In the genomic region with DNA sequence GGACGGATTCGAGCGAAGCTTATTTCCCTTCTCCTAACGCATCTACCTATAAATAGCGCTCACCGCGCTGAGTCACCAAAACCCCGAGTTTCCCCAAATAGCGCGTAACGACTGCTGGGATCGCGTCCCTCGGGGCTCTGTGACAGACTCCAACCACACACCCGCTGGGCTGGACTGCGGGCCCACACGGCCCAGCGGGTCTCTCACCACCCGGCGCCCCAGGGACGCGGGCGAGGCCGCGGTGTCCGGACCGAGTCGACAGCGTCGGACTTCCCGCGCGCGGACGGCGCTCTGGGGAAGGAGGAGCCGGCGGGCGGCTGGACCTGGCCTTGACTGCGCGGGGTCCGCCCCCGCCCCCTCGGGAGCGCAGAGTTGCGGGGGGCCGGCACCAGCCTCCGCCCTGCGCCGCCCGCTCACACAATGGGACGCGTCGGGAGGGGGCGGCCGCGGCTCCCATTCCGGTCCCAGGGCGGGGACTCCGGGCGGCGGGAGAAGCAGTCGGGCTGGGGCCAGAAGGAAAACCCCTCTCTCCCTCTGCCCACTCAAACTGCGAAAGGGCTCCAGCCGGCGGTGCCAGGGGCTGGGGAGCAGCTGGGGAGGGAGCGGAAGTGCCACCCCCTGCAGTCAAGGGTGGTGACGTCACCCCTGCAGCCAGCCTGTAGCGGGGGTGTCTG, we compare ENCODE assay signal across 1 cellular context.
TF ChIP-seq lines count a peak whose summit lies in the region.

No MANE protein-coding gene starts in this region.

TF ChIP-seq in HEK293, 187 proteins besides CTCF, POLR2A, EP300 and RAD21 (continued from another document and continues in another):
- TF ChIP-seq EGR2 (tag by site-specific recombination; IDR thresholded peaks at IDR 0.05; ENCODE audit: low read depth) (peak; percentile 68), ZNF423 (tag by site-specific recombination; IDR thresholded peaks at IDR 0.05) (peak; percentile 75), KLF8 (tag by site-specific recombination; IDR thresholded peaks at IDR 0.05) (peak; percentile 90), ZNF280C (tag by site-specific recombination; IDR thresholded peaks at IDR 0.05) (no peak), ZNF366 (tag by site-specific recombination; conservative IDR thresholded peaks at IDR 0.05) (no peak; the same call in 1 of the 2 replicates), ZNF596 (tag by site-specific recombination; IDR thresholded peaks at IDR 0.05) (peak; percentile 30; the same call in 1 of the 2 replicates), ZNF2 (tag by site-specific recombination; IDR thresholded peaks at IDR 0.05) (no peak), GLIS1 (tag by site-specific recombination; IDR thresholded peaks at IDR 0.05) (peak; percentile 97), ZNF398 (tag by site-specific recombination; IDR thresholded peaks at IDR 0.05) (peak; percentile 97), ZNF830 (tag by site-specific recombination; IDR thresholded peaks at IDR 0.05; ENCODE audit: low read depth) (no peak), ZBTB17 (tag by site-specific recombination; IDR thresholded peaks at IDR 0.05) (peak; percentile 74; the same call in 1 of the 2 replicates), IKZF3 (tag by site-specific recombination; IDR thresholded peaks at IDR 0.05) (peak; percentile 98), GLIS2 (tag by site-specific recombination; IDR thresholded peaks at IDR 0.05) (peak; percentile 100), ZNF324 (tag by site-specific recombination; IDR thresholded peaks at IDR 0.05) (no peak), YY2 (tag by site-specific recombination; IDR thresholded peaks at IDR 0.05) (no peak), ZNF600 (tag by site-specific recombination; IDR thresholded peaks at IDR 0.05) (peak; percentile 79), WT1 (tag by site-specific recombination; IDR thresholded peaks at IDR 0.05) (peak; percentile 91), ZNF76 (tag by site-specific recombination; IDR thresholded peaks at IDR 0.05; ENCODE audit: borderline replicate concordance, low read depth) (peak; percentile 61), ZNF514 (tag by site-specific recombination; IDR thresholded peaks at IDR 0.05) (no peak), ZNF777 (tag by site-specific recombination; IDR thresholded peaks at IDR 0.05; ENCODE audit: borderline replicate concordance) (no peak), ZNF24 (tag by site-specific recombination; IDR thresholded peaks at IDR 0.05) (0 out of 2 replicates have a peak, but pooled peaks have one; percentile 15), ZNF266 (tag by site-specific recombination; IDR thresholded peaks at IDR 0.05; ENCODE audit: low read depth) (no peak), KLF10 (tag by site-specific recombination; IDR thresholded peaks at IDR 0.05) (peak; percentile 83), KLF1 (tag by site-specific recombination; IDR thresholded peaks at IDR 0.05) (peak; percentile 78), ZNF155 (tag by site-specific recombination; IDR thresholded peaks at IDR 0.05) (no peak), ZEB2 (tag by site-specific recombination; IDR thresholded peaks at IDR 0.05) (peak; percentile 76), ZNF404 (tag by site-specific recombination; IDR thresholded peaks at IDR 0.05) (no peak), SP2 (tag by site-specific recombination; IDR thresholded peaks at IDR 0.05) (peak; percentile 82), MEIS1 (CRISPR knock-in tag; IDR thresholded peaks at IDR 0.05; ENCODE audit: borderline replicate concordance) (no peak), ZNF501 (tag by site-specific recombination; IDR thresholded peaks at IDR 0.05) (0 out of 2 replicates have a peak, but pooled peaks have one; percentile 58)
- TF ChIP-seq, protein P1, sequence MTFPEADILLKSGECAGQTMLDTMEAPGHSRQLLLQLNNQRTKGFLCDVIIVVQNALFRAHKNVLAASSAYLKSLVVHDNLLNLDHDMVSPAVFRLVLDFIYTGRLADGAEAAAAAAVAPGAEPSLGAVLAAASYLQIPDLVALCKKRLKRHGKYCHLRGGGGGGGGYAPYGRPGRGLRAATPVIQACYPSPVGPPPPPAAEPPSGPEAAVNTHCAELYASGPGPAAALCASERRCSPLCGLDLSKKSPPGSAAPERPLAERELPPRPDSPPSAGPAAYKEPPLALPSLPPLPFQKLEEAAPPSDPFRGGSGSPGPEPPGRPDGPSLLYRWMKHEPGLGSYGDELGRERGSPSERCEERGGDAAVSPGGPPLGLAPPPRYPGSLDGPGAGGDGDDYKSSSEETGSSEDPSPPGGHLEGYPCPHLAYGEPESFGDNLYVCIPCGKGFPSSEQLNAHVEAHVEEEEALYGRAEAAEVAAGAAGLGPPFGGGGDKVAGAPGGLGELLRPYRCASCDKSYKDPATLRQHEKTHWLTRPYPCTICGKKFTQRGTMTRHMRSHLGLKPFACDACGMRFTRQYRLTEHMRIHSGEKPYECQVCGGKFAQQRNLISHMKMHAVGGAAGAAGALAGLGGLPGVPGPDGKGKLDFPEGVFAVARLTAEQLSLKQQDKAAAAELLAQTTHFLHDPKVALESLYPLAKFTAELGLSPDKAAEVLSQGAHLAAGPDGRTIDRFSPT (tag by site-specific recombination; IDR thresholded peaks at IDR 0.05), result peak; percentile 99
- TF ChIP-seq, protein P2, sequence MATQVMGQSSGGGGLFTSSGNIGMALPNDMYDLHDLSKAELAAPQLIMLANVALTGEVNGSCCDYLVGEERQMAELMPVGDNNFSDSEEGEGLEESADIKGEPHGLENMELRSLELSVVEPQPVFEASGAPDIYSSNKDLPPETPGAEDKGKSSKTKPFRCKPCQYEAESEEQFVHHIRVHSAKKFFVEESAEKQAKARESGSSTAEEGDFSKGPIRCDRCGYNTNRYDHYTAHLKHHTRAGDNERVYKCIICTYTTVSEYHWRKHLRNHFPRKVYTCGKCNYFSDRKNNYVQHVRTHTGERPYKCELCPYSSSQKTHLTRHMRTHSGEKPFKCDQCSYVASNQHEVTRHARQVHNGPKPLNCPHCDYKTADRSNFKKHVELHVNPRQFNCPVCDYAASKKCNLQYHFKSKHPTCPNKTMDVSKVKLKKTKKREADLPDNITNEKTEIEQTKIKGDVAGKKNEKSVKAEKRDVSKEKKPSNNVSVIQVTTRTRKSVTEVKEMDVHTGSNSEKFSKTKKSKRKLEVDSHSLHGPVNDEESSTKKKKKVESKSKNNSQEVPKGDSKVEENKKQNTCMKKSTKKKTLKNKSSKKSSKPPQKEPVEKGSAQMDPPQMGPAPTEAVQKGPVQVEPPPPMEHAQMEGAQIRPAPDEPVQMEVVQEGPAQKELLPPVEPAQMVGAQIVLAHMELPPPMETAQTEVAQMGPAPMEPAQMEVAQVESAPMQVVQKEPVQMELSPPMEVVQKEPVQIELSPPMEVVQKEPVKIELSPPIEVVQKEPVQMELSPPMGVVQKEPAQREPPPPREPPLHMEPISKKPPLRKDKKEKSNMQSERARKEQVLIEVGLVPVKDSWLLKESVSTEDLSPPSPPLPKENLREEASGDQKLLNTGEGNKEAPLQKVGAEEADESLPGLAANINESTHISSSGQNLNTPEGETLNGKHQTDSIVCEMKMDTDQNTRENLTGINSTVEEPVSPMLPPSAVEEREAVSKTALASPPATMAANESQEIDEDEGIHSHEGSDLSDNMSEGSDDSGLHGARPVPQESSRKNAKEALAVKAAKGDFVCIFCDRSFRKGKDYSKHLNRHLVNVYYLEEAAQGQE (tag by site-specific recombination; IDR thresholded peaks at IDR 0.05), result 0 out of 2 replicates have a peak, but pooled peaks have one; percentile 31
- TF ChIP-seq, protein P3, sequence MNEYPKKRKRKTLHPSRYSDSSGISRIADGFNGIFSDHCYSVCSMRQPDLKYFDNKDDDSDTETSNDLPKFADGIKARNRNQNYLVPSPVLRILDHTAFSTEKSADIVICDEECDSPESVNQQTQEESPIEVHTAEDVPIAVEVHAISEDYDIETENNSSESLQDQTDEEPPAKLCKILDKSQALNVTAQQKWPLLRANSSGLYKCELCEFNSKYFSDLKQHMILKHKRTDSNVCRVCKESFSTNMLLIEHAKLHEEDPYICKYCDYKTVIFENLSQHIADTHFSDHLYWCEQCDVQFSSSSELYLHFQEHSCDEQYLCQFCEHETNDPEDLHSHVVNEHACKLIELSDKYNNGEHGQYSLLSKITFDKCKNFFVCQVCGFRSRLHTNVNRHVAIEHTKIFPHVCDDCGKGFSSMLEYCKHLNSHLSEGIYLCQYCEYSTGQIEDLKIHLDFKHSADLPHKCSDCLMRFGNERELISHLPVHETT (tag by site-specific recombination; IDR thresholded peaks at IDR 0.05), result peak; percentile 77
- TF ChIP-seq, protein P4, sequence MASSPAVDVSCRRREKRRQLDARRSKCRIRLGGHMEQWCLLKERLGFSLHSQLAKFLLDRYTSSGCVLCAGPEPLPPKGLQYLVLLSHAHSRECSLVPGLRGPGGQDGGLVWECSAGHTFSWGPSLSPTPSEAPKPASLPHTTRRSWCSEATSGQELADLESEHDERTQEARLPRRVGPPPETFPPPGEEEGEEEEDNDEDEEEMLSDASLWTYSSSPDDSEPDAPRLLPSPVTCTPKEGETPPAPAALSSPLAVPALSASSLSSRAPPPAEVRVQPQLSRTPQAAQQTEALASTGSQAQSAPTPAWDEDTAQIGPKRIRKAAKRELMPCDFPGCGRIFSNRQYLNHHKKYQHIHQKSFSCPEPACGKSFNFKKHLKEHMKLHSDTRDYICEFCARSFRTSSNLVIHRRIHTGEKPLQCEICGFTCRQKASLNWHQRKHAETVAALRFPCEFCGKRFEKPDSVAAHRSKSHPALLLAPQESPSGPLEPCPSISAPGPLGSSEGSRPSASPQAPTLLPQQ (tag by site-specific recombination; IDR thresholded peaks at IDR 0.05), result peak; percentile 95
- TF ChIP-seq, protein P5, sequence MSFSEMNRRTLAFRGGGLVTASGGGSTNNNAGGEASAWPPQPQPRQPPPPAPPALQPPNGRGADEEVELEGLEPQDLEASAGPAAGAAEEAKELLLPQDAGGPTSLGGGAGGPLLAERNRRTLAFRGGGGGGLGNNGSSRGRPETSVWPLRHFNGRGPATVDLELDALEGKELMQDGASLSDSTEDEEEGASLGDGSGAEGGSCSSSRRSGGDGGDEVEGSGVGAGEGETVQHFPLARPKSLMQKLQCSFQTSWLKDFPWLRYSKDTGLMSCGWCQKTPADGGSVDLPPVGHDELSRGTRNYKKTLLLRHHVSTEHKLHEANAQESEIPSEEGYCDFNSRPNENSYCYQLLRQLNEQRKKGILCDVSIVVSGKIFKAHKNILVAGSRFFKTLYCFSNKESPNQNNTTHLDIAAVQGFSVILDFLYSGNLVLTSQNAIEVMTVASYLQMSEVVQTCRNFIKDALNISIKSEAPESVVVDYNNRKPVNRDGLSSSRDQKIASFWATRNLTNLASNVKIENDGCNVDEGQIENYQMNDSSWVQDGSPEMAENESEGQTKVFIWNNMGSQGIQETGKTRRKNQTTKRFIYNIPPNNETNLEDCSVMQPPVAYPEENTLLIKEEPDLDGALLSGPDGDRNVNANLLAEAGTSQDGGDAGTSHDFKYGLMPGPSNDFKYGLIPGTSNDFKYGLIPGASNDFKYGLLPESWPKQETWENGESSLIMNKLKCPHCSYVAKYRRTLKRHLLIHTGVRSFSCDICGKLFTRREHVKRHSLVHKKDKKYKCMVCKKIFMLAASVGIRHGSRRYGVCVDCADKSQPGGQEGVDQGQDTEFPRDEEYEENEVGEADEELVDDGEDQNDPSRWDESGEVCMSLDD (tag by site-specific recombination; IDR thresholded peaks at IDR 0.05), result peak; percentile 97
- TF ChIP-seq, protein P6, sequence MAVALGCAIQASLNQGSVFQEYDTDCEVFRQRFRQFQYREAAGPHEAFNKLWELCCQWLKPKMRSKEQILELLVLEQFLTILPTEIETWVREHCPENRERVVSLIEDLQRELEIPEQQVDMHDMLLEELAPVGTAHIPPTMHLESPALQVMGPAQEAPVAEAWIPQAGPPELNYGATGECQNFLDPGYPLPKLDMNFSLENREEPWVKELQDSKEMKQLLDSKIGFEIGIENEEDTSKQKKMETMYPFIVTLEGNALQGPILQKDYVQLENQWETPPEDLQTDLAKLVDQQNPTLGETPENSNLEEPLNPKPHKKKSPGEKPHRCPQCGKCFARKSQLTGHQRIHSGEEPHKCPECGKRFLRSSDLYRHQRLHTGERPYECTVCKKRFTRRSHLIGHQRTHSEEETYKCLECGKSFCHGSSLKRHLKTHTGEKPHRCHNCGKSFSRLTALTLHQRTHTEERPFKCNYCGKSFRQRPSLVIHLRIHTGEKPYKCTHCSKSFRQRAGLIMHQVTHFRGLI (tag by site-specific recombination; IDR thresholded peaks at IDR 0.05), result peak; percentile 50; the same call in 1 of the 2 replicates
- TF ChIP-seq, protein P7, sequence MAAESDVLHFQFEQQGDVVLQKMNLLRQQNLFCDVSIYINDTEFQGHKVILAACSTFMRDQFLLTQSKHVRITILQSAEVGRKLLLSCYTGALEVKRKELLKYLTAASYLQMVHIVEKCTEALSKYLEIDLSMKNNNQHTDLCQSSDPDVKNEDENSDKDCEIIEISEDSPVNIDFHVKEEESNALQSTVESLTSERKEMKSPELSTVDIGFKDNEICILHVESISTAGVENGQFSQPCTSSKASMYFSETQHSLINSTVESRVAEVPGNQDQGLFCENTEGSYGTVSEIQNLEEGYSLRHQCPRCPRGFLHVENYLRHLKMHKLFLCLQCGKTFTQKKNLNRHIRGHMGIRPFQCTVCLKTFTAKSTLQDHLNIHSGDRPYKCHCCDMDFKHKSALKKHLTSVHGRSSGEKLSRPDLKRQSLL (tag by site-specific recombination; IDR thresholded peaks at IDR 0.05), result 0 out of 2 replicates have a peak, but pooled peaks have one; percentile 8
